8 cellular contexts compared by ENCODE assay signal in genomic region chr16:16127469-16128116, GRCh38.
DNase-seq lines count a peak whose midpoint lies in the region; ATAC-seq and TF ChIP-seq lines count a peak whose summit lies in the region.

No MANE protein-coding gene starts in this region.

- H3K4me3 ChIP-seq in CD4-positive, CD25-positive, alpha-beta regulatory T cell (ENCODE audit: low read depth, low read length) = no peak overlapping the region
- no peak overlapping the region for H3K4me3 ChIP-seq in HCT116 (replicated peaks in 1 of 2; ENCODE audit: low read depth in 1 of 2, low read length in 2 of 2)
- H3K4me3 ChIP-seq in fibroblast of lung (replicated peaks in 1 of 4; ENCODE audit: control extremely low read depth in 1 of 4, insufficient read depth in 1 of 4, low read depth in 3 of 4, low read length in 4 of 4) = no peak overlapping the region
- H3K4me3 ChIP-seq in neural cell (ENCODE audit: low read length) = no peak overlapping the region

- no peak overlapping the region for H3K9ac ChIP-seq in HCT116 (ENCODE audit: low read length)
- no peak overlapping the region for H3K9ac ChIP-seq in fibroblast of lung (ENCODE audit: insufficient read depth, low read length)
- H3K9ac ChIP-seq in neural cell (ENCODE audit: low read length) = no peak overlapping the region

- TF ChIP-seq CTCF in HCT116 (IDR thresholded peaks at IDR 0.05 in 2 of 3, conservative IDR thresholded peaks at IDR 0.05 in 1 of 3; ENCODE audit: borderline replicate concordance in 1 of 3, insufficient read depth in 1 of 3, low read depth in 2 of 3, low read length in 2 of 3) (peak; percentile 71 to 81 (median 71); a peak in 5 of 6 replicates), fibroblast of lung (conservative IDR thresholded peaks at IDR 0.05 in 1 of 2, IDR thresholded peaks at IDR 0.05 in 1 of 2; ENCODE audit: low read depth in 1 of 2, low read length in 2 of 2) (peak; percentile 83), neural cell (IDR thresholded peaks at IDR 0.05; ENCODE audit: poor library complexity, severe bottlenecking) (peak; percentile 72)

- no TSS peak for BruUV-seq in HCT116 (replicated peaks; lab: Mats Ljungman, UMichigan)

- H3F3A ChIP-seq in neural cell (ENCODE audit: insufficient read depth, low read length, poor library complexity, severe bottlenecking) = no peaks in the 10 kb centered on the region

- peaks cover 10% of the 10 kb centered on the region in 2 experiments for H3K9me3 ChIP-seq in CD4-positive, CD25-positive, alpha-beta regulatory T cell (ENCODE audit: control insufficient read depth in 2 of 2, low read length in 2 of 2)
- H3K9me3 ChIP-seq in HCT116 (ENCODE audit: control insufficient read depth in 1 of 2, insufficient read depth in 1 of 2, low read depth in 1 of 2, low read length in 2 of 2) (peaks cover 5 to 8% of the 10 kb centered on the region in 2 experiments; a peak in 2 of 4 replicates), fibroblast of lung (ENCODE audit: control insufficient read depth, insufficient read depth, low read depth, low read length) (no peaks in the 10 kb centered on the region), neural cell (ENCODE audit: low read length) (peaks cover 4% of the 10 kb centered on the region)

- H3K4me1 Mint-ChIP-seq in CD4-positive, CD25-positive, alpha-beta regulatory T cell = peaks cover 0 to 7% (median 4%) of the 10 kb centered on the region in 4 donors

- H3K4me2 ChIP-seq in HCT116 (ENCODE audit: low read length) = no peak overlapping the region
- no peak overlapping the region for H3K4me2 ChIP-seq in fibroblast of lung (ENCODE audit: extremely low read depth, insufficient read depth, low read length)
- no peak overlapping the region for H3K4me2 ChIP-seq in neural cell (ENCODE audit: low read length)

- H3K4me1 ChIP-seq in CD4-positive, CD25-positive, alpha-beta regulatory T cell (ENCODE audit: control insufficient read depth, insufficient read depth, low read length, poor library complexity, severe bottlenecking) = no peaks in the 10 kb centered on the region
- H3K4me1 ChIP-seq in HCT116 (ENCODE audit: control insufficient read depth in 1 of 2, insufficient read depth in 2 of 2, low read length in 2 of 2) (0 out of 4 replicates have a peak, but pooled peaks cover 0 to 3% of the 10 kb centered on the region in 2 experiments), fibroblast of lung (ENCODE audit: control insufficient read depth, extremely low read depth, insufficient read depth, low read length) (no peaks in the 10 kb centered on the region)

- no peaks in the 10 kb centered on the region for H3K27me3 ChIP-seq in CD4-positive, CD25-positive, alpha-beta regulatory T cell (ENCODE audit: control insufficient read depth, insufficient read depth, low read length)
- H3K27me3 ChIP-seq in HCT116 (ENCODE audit: insufficient read depth, low read length) (no peaks in the 10 kb centered on the region), fibroblast of lung (ENCODE audit: control insufficient read depth, insufficient read depth, low read length) (no peaks in the 10 kb centered on the region), neural cell (ENCODE audit: insufficient read depth, low read depth, low read length) (no peaks in the 10 kb centered on the region)

- H3K79me2 ChIP-seq in HCT116 (ENCODE audit: insufficient read depth, low read length) (no peaks in the 10 kb centered on the region), fibroblast of lung (ENCODE audit: control insufficient read depth, insufficient read depth, low read length) (no peaks in the 10 kb centered on the region), neural cell (replicated peaks; ENCODE audit: insufficient read depth, low read length) (no peaks in the 10 kb centered on the region)

- intact Hi-C loops in HCT116 (cut with micrococcal nuclease) = loop anchor here (1.0 to 10.0 kb wide), 3 partner anchors 252 to 423 kb away; no protein-coding TSS in a partner anchor

- H3K9me2 ChIP-seq in HCT116 (ENCODE audit: insufficient read depth) (no peaks in the 10 kb centered on the region), neural cell (ENCODE audit: insufficient read depth, low read length) (no peaks in the 10 kb centered on the region)

- H3K36me3 ChIP-seq in CD4-positive, CD25-positive, alpha-beta regulatory T cell (ENCODE audit: control insufficient read depth, insufficient read depth, low read length) = peaks cover 72% of the 10 kb centered on the region
- H3K36me3 ChIP-seq in HCT116 (ENCODE audit: control insufficient read depth in 1 of 2, insufficient read depth in 2 of 2, low read length in 2 of 2) (peaks cover 29 to 42% of the 10 kb centered on the region in 2 experiments), fibroblast of lung (ENCODE audit: control insufficient read depth, insufficient read depth, low read length) (peaks cover 25% of the 10 kb centered on the region), neural cell (ENCODE audit: insufficient read depth, low read length) (no peaks in the 10 kb centered on the region)

- H4K20me1 ChIP-seq in HCT116 (ENCODE audit: insufficient read depth) (no peaks in the 10 kb centered on the region), fibroblast of lung (ENCODE audit: control insufficient read depth, extremely low read depth, insufficient read depth, low read length) (no peaks in the 10 kb centered on the region), neural cell (ENCODE audit: insufficient read depth) (no peaks in the 10 kb centered on the region)

- peak; percentile 70 to 80 for ATAC-seq in CD4-positive, CD25-positive, alpha-beta regulatory T cell (ENCODE audit: low read depth in 2 of 2)
- ATAC-seq in HCT116 = peak; percentile 93
- peak; percentile 77 for ATAC-seq in stimulated activated naive CD8-positive, alpha-beta T cell treated with anti-CD3 and anti-CD28 coated beads, Interleukin-15, Interleukin-2, amounts not matched to agents 100 U/mL and 50 U/mL, for 24 hours

- TF ChIP-seq EP300 in neural cell (conservative IDR thresholded peaks at IDR 0.05; ENCODE audit: poor library complexity, severe bottlenecking) = no peak

- H3K9me3 Mint-ChIP-seq in CD4-positive, CD25-positive, alpha-beta regulatory T cell = peaks cover 0 to 17% (median 2%) of the 10 kb centered on the region in 7 donors

- peak overlapping the region in 1 of 4 donors; percentile 3 for H3K4me3 Mint-ChIP-seq in CD4-positive, CD25-positive, alpha-beta regulatory T cell

- RAD21 ChIA-PET in HCT116 (lab: Charles Lee; ENCODE audit: low non-redundant PET in 1 of 2, low total read pairs in 2 of 2, uncharacterized antibody in 2 of 2, unreplicated experiment in 2 of 2) = interaction anchor here in 1 of 2 experiments (1.0 to 1.1 kb wide), 2 partner anchors 349 to 362 kb away, joined by 3 to 4 read pairs; no protein-coding TSS in a partner anchor

- TF ChIP-seq RAD21 in HCT116 (IDR thresholded peaks at IDR 0.05; ENCODE audit: low read depth) (peak; percentile 87), neural cell (conservative IDR thresholded peaks at IDR 0.05) (peak; percentile 78)

- TF ChIP-seq POLR2A in HCT116 (IDR thresholded peaks at IDR 0.05; ENCODE audit: borderline replicate concordance, extremely low read depth, insufficient read depth, insufficient read length) = no peak

- CTCF ChIA-PET in HCT116 (lab: Charles Lee) = interaction anchor here (0.7 to 2.2 kb wide), 3 partner anchors 20 to 350 kb away, joined by 3 to 19 read pairs (median 13); no protein-coding TSS in a partner anchor

- peaks cover 46% of the 10 kb centered on the region for H3K36me3 Mint-ChIP-seq in CD4-positive, CD25-positive, alpha-beta regulatory T cell

- peak overlapping the region; percentile 21 for H3K27ac ChIP-seq in CD4-positive, CD25-positive, alpha-beta regulatory T cell (ENCODE audit: insufficient read depth, low read length, poor library complexity, severe bottlenecking)
- H3K27ac ChIP-seq in HCT116 (ENCODE audit: low read depth, low read length) (no peak overlapping the region), fibroblast of lung (ENCODE audit: insufficient read depth, low read length) (no peak overlapping the region), neural cell (ENCODE audit: low read length) (no peak overlapping the region)

- H2AFZ ChIP-seq in HCT116 (ENCODE audit: low read depth, low read length, poor library complexity, severe bottlenecking) = no peak overlapping the region
- H2AFZ ChIP-seq in fibroblast of lung (ENCODE audit: low read length) = no peak overlapping the region
- H2AFZ ChIP-seq in neural cell (ENCODE audit: low read depth, low read length) = no peak overlapping the region

- peak; percentile 48 to 73 (median 70) for DNase-seq in CD4-positive, CD25-positive, alpha-beta regulatory T cell
- DNase-seq in HCT116 (ENCODE audit: low read depth, low spot score) = peak; percentile 48
- peak; percentile 49 for DNase-seq in OCI-M2 (lab: John Stamatoyannopoulos, UW; ENCODE audit: unreplicated experiment)
- DNase-seq in activated T-cell treated with anti-CD3 and anti-CD28 coated beads, Interleukin-2, amount 50 U/mL, for 1 hour = peak; percentile 77
- peak; percentile 58 to 72 for DNase-seq in fibroblast of lung (ENCODE audit: low read depth in 2 of 2)
- DNase-seq in stimulated activated naive CD8-positive, alpha-beta T cell treated with anti-CD3 and anti-CD28 coated beads, Interleukin-15, Interleukin-2, amounts not matched to agents 100 U/mL and 50 U/mL, for 24 hours = peak; percentile 70
- DNase-seq in NCI-H1048 (lab: John Stamatoyannopoulos, UW) = no peak

- H3K27me3 Mint-ChIP-seq in CD4-positive, CD25-positive, alpha-beta regulatory T cell = no peaks in the 10 kb centered on the region

- H3K27ac Mint-ChIP-seq in CD4-positive, CD25-positive, alpha-beta regulatory T cell = peak overlapping the region; percentile 31 to 76 (median 64)

- POLR2A ChIA-PET in HCT116 (lab: Charles Lee) = no interaction called here

TF ChIP-seq in neural cell, 6 proteins besides CTCF, POLR2A, EP300 and RAD21 (continues in another document):
- no peak for TF ChIP-seq POLR2AphosphoS5 (IDR thresholded peaks at IDR 0.05)
